Comparison of ENCODE assay signal across 8 cellular contexts in the genomic region with DNA sequence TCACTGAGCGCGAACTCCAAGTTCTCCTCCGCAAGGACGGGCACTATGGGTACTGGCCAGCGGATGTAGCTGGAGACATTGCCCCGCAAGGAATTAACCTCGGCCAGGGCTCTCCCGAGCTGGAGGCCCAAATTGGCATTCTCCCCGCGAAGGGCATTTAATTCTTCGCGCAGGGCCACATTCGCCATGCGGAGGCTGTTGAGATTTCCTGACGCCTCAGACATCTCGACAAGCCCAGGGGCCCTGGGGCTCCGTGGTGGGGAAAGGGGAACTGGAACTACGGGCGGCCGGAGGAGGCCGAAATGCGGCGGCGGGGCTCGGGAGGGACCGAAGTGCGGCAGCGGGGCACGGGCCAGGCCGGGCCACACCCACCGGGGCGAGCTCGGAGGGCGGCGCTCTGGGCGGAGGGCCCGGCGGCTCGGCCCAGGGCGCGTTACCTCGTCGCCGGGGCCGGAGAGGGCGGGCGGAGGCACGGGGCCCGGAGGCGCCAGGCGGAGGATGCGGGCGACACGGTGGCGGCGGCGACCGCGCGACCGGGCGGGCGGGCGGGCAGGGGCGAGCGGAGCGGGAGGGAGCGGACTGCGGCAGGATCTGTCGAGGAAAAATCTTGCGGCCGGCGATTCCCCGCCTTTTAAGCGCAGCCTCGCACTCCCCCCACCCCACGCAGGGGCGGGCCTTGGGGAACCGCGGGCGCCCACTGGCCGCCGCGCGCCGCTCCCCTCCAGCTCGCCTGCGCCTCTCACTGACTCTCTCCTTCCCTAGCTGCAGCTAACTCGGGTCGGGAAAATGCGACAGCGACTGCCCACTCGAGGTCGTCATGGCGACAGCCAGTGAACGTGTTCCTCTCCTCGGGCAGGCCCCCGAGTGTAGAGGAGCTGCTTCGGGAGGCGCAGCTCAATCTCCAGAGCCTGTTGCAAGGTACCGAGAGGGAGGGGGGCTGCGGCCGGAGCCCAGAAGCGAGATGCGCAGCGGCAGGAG. TPM values are rescaled to one million over a fixed set of nuclear protein-coding genes. Genes with fewer than 3 reads are reported as not detected.
DNase-seq lines count a peak whose midpoint lies in the region; ATAC-seq and TF ChIP-seq lines count a peak whose summit lies in the region.

A gene (minus strand): TSS at position 599 of the 978 bp plus-strand sequence.

- H3K9me3 ChIP-seq in iPS DF 6.9 (ENCODE audit: control insufficient read depth, insufficient read depth, low read length): no peaks in the 10 kb centered on the region

- H3K36me3 ChIP-seq in iPS DF 6.9 (ENCODE audit: control insufficient read depth, insufficient read depth, low read length): no peaks in the 10 kb centered on the region

- H3K4me1 ChIP-seq in iPS DF 6.9 (ENCODE audit: control insufficient read depth, insufficient read depth, low read length): no peaks in the 10 kb centered on the region; the same call in 1 of the 2 replicates

- no CpG with 5 or more reads among the region's 106 CpGs for WGBS in iPS DF 6.9 (ENCODE audit: insufficient coverage, insufficient read length)

- peaks cover 22% of the 10 kb centered on the region for H3K27me3 ChIP-seq in iPS DF 6.9 (ENCODE audit: control insufficient read depth, insufficient read depth, low read length)

- ATAC-seq in GM18520 (IDR thresholded peaks at IDR 0.05; ENCODE audit: unreplicated experiment): no peak

- no peak within 1 kb of the TSS for H3K27ac ChIP-seq in iPS DF 6.9 (ENCODE audit: low read length)

- H3K4me3 ChIP-seq in iPS DF 6.9 (ENCODE audit: low read length) (peak within 1 kb of the TSS; percentile 26; the same call in 1 of the 2 replicates), retinal pigment epithelial cell (ENCODE audit: low read length) (peak within 1 kb of the TSS; percentile 50)

- no peak for TF ChIP-seq CTCF in retinal pigment epithelial cell (conservative IDR thresholded peaks at IDR 0.05; ENCODE audit: low read depth, low read length)

- DNase-seq in DMS 273 (lab: John Stamatoyannopoulos, UW; ENCODE audit: unreplicated experiment) (peak; percentile 95), H4 (ENCODE audit: low spot score) (peak; percentile 89), NCI-H1436 (lab: John Stamatoyannopoulos, UW) (peak; percentile 98), T1000 (lab: John Stamatoyannopoulos, UW) (peak; percentile 52), brain pericyte (ENCODE audit: low read depth, low spot score) (peak; percentile 51), iPS DF 6.9 (ENCODE audit: low read depth, low spot score) (no peak), retinal pigment epithelial cell (ENCODE audit: low read depth) (peak; percentile 39)

RNA-seq across cellular contexts. Expression of the gene that starts here (rescaled TPM):
- total RNA-seq in H4 (2014; rRNA removed; shearing (Covaris generic)): 0.48 and 0.90 TPM in 2 replicates

Comparison
In these comparisons a context has a peak if more than half of its experiments do, and no peak if none do; other contexts are left out.
1. Peak in DNase-seq in H4; RNA of the gene not detected or under 1 TPM.